In genomic region chr16:25106567-25107465, GRCh38 we compare ENCODE assay signal across 8 cellular contexts. TPM values are rescaled to one million over a fixed set of nuclear protein-coding genes. Genes with fewer than 3 reads are reported as not detected.
DNase-seq lines count a peak whose midpoint lies in the region; ATAC-seq and TF ChIP-seq lines count a peak whose summit lies in the region.

No MANE protein-coding gene starts in this region.

- peak overlapping the region; percentile 84 to 94 for H3K27ac ChIP-seq in lung (ENCODE audit: low read depth in 1 of 2, low read length in 1 of 2)

- peak; percentile 53 for ATAC-seq in GM18909 (IDR thresholded peaks at IDR 0.05; ENCODE audit: poor library complexity, unreplicated experiment)
- ATAC-seq in HG03460 (IDR thresholded peaks at IDR 0.05; ENCODE audit: unreplicated experiment) = peak; percentile 42
- ATAC-seq in activated CD8-positive, alpha-beta T cell treated with anti-CD3 and anti-CD28 coated beads for 36 hours = peak; percentile 61
- peak; percentile 85 for ATAC-seq in lung (ENCODE audit: insufficient read depth, low FRiP score)

- CTCF ChIA-PET in activated CD8-positive, alpha-beta T cell treated with anti-CD3 and anti-CD28 coated beads for 36 hours (lab: Charles Lee) = interaction anchor here (0.7 to 3.4 kb wide), 7 partner anchors 13 to 118 kb away, joined by 3 to 23 read pairs (median 7); no protein-coding TSS in a partner anchor

- H3K9me3 ChIP-seq in lung (ENCODE audit: control insufficient read depth in 2 of 2, insufficient read depth in 1 of 2, low read length in 1 of 2) = no peaks in the 10 kb centered on the region

- no peaks in the 10 kb centered on the region for H3K27me3 ChIP-seq in lung (ENCODE audit: control insufficient read depth, insufficient read depth)

- H3K9me3 Mint-ChIP-seq in activated CD8-positive, alpha-beta T cell treated with anti-CD3 and anti-CD28 coated beads for 36 hours = no peaks in the 10 kb centered on the region

- intact Hi-C loops in activated CD8-positive, alpha-beta T cell treated with anti-CD3 and anti-CD28 coated beads for 36 hours (cut with micrococcal nuclease) = loop anchor here (5.0 kb wide), 1 partner anchor 45 kb away; no protein-coding TSS in a partner anchor

- peaks cover 3% of the 10 kb centered on the region in 2 donors for H3K4me1 ChIP-seq in lung (ENCODE audit: control insufficient read depth in 2 of 2, insufficient read depth in 2 of 2, low read length in 2 of 2)

- peaks cover 8% of the 10 kb centered on the region for H3K36me3 Mint-ChIP-seq in activated CD8-positive, alpha-beta T cell treated with anti-CD3 and anti-CD28 coated beads for 36 hours (ENCODE audit: low read depth)

- 1% methylated on average over 60 to 63 of the region's 63 CpGs for WGBS in lung, 2 donors

- H3K4me3 ChIP-seq in lung = peak overlapping the region; percentile 76

- no peaks in the 10 kb centered on the region for H3K27me3 Mint-ChIP-seq in activated CD8-positive, alpha-beta T cell treated with anti-CD3 and anti-CD28 coated beads for 36 hours

- no peaks in the 10 kb centered on the region for H3K36me3 ChIP-seq in lung (ENCODE audit: control insufficient read depth in 2 of 2, insufficient read depth in 2 of 2, low read length in 2 of 2)

- peak overlapping the region; percentile 94 for H3K4me3 Mint-ChIP-seq in activated CD8-positive, alpha-beta T cell treated with anti-CD3 and anti-CD28 coated beads for 36 hours

- H3K4me1 Mint-ChIP-seq in activated CD8-positive, alpha-beta T cell treated with anti-CD3 and anti-CD28 coated beads for 36 hours (ENCODE audit: low read depth) = peaks cover 29% of the 10 kb centered on the region

- POLR2A ChIA-PET in activated CD8-positive, alpha-beta T cell treated with anti-CD3 and anti-CD28 coated beads for 36 hours (lab: Charles Lee) = interaction anchor here (0.6 to 2.3 kb wide), 8 partner anchors 11 to 383 kb away, joined by 3 to 5 read pairs (median 3); no protein-coding TSS in a partner anchor

- TF ChIP-seq CTCF in activated CD8-positive, alpha-beta T cell treated with anti-CD3 and anti-CD28 coated beads for 36 hours (IDR thresholded peaks at IDR 0.05) = peak; percentile 47
- peak; percentile 11 for TF ChIP-seq CTCF in lung (IDR thresholded peaks at IDR 0.05; ENCODE audit: control extremely low read depth, extremely low read depth)

- peak; percentile 95 for DNase-seq in AG08395 (ENCODE audit: low spot score)
- DNase-seq in NCI-H774 (lab: John Stamatoyannopoulos, UW) = peak; percentile 91
- peak; percentile 93 for DNase-seq in activated CD8-positive, alpha-beta T cell treated with anti-CD3 and anti-CD28 coated beads for 36 hours
- peak; percentile 56 for DNase-seq in effector CD4-positive, alpha-beta T cell
- peak; percentile 96 for DNase-seq in lung (ENCODE audit: low spot score)
- peak; percentile 78 to 79 for DNase-seq in stimulated activated CD4-positive, alpha-beta T cell treated with anti-CD3 and anti-CD28 coated beads, Interleukin-4, amount 100 ng/mL, for 48 hours (ENCODE audit: low read depth in 2 of 2)

- H3K27ac Mint-ChIP-seq in activated CD8-positive, alpha-beta T cell treated with anti-CD3 and anti-CD28 coated beads for 36 hours = peak overlapping the region; percentile 93

RNA-seq across cellular contexts. Expression of gene LCMT1, which starts 4.7 kb away (rescaled TPM):
- total RNA-seq in activated CD8-positive, alpha-beta T cell treated with anti-CD3 and anti-CD28 coated beads for 36 hours = 10 to 100 TPM; 37.1 to 40.7 TPM
- total RNA-seq in lung = 10 to 100 TPM; 31.7 to 34.8 TPM
- polyA plus RNA-seq in lung = 10 to 100 TPM; 21.0 to 30.3 TPM

Comparison
In these comparisons a context has a peak if more than half of its experiments do, and no peak if none do; other contexts are left out.
1. Peak in every context shown above with its lines: DNase-seq, ATAC-seq, H3K4me3 ChIP-seq and H3K27ac ChIP-seq.